Comparison of ENCODE assay signal across 1 cellular context in genomic region chr17:80827646-80828643, GRCh38.
TF ChIP-seq lines count a peak whose summit lies in the region.

No MANE protein-coding gene starts in this region.

TF ChIP-seq in endothelial cell of umbilical vein, 7 proteins besides CTCF, POLR2A, EP300 and RAD21:
- TF ChIP-seq EZH2 (IDR thresholded peaks at IDR 0.05; ENCODE audit: borderline replicate concordance, low read depth, low read length, severe bottlenecking), result no peak
- no peak for TF ChIP-seq GATA2 (IDR thresholded peaks at IDR 0.05; ENCODE audit: insufficient read depth, insufficient read length, low read depth, low read length)
- TF ChIP-seq MYC (IDR thresholded peaks at IDR 0.05; ENCODE audit: low read depth, low read length), result no peak
- no peak for TF ChIP-seq JUN (IDR thresholded peaks at IDR 0.05; ENCODE audit: borderline replicate concordance, insufficient read depth, insufficient read length, low read depth)
